1 cellular context compared by ENCODE assay signal in the genomic region with DNA sequence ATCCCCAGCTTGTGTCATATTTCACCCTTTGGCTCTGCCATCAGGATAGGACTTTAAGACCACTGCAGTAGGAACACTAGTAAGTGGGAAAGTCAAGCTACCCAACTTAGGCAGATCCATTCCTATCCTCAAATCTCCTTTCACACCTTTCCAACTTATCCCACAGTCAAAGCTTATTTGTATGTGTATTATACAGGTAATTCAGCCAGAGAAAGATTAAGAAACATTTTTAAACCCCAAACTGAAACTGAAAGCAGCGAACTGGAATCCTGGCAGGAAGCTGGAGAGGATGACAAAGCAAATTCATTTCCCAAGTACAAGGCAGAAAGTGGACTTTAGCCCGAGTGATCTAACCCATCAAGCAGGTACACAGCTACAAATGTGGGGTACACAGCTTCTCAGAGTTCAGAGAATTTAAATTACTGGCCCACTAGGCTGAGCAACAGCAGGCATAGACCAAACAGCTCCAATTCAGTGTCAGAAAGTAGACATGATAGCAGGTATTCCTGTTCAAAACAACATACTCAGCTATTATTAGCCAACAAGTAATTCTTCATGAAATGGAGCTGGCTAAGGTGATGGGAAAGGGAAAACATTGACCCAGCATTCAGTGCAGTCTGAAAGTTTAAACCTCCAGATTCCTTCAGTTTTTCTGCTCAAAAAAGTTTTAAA.
TF ChIP-seq lines count a peak whose summit lies in the region.

No MANE protein-coding gene starts in this region.

TF ChIP-seq in HepG2, 621 proteins besides CTCF, POLR2A, EP300 and RAD21 (continued from another document):
- TF ChIP-seq ZNF460 (CRISPR knock-in tag; IDR thresholded peaks at IDR 0.05; ENCODE audit: borderline replicate concordance) (no peak), ZSCAN30 (CRISPR knock-in tag; IDR thresholded peaks at IDR 0.05) (no peak), ZNF124 (CRISPR knock-in tag; IDR thresholded peaks at IDR 0.05) (0 out of 2 replicates have a peak, but pooled peaks have one; percentile 61), FOXA3 (CRISPR knock-in tag; IDR thresholded peaks at IDR 0.05) (peak; percentile 79; the same call in 1 of the 2 replicates), ZBTB7B (CRISPR knock-in tag; IDR thresholded peaks at IDR 0.05) (no peak), REST (IDR thresholded peaks at IDR 0.05; ENCODE audit: borderline replicate concordance in 1 of 2, low read depth in 1 of 2, low read length in 2 of 2) (0 out of 4 replicates have a peak, but pooled peaks of 1 of the 2 experiments have one; percentile 51), TOE1 (CRISPR knock-in tag; IDR thresholded peaks at IDR 0.05) (no peak), EZH2 (conservative IDR thresholded peaks at IDR 0.05; ENCODE audit: low read depth, low read length) (no peak), ZNF260 (CRISPR knock-in tag; IDR thresholded peaks at IDR 0.05; ENCODE audit: borderline replicate concordance, low read depth) (no peak), ZNF720 (CRISPR knock-in tag; IDR thresholded peaks at IDR 0.05) (no peak), KAT8 (CRISPR knock-in tag; IDR thresholded peaks at IDR 0.05) (peak; percentile 83), SAP130 (CRISPR knock-in tag; IDR thresholded peaks at IDR 0.05; ENCODE audit: low read depth) (peak; percentile 92), KLF13 (CRISPR knock-in tag; IDR thresholded peaks at IDR 0.05) (no peak), FOXA1 (IDR thresholded peaks at IDR 0.05) (no peak), FOXA1 (CRISPR knock-in tag; IDR thresholded peaks at IDR 0.05) (peak; percentile 70), ZNF556 (CRISPR knock-in tag; IDR thresholded peaks at IDR 0.05; ENCODE audit: borderline replicate concordance) (no peak), ZNF274 (CRISPR knock-in tag; IDR thresholded peaks at IDR 0.05) (no peak), MED13 (CRISPR knock-in tag; IDR thresholded peaks at IDR 0.05) (no peak), HOXD1 (CRISPR knock-in tag; IDR thresholded peaks at IDR 0.05) (no peak), EEA1 (CRISPR knock-in tag; IDR thresholded peaks at IDR 0.05; ENCODE audit: borderline replicate concordance) (no peak), ATM (IDR thresholded peaks at IDR 0.05; ENCODE audit: borderline replicate concordance) (no peak), U2AF2 (IDR thresholded peaks at IDR 0.05; ENCODE audit: low read depth, low read length) (no peak), MXD3 (CRISPR knock-in tag; IDR thresholded peaks at IDR 0.05) (no peak)
- TF ChIP-seq, protein P1, sequence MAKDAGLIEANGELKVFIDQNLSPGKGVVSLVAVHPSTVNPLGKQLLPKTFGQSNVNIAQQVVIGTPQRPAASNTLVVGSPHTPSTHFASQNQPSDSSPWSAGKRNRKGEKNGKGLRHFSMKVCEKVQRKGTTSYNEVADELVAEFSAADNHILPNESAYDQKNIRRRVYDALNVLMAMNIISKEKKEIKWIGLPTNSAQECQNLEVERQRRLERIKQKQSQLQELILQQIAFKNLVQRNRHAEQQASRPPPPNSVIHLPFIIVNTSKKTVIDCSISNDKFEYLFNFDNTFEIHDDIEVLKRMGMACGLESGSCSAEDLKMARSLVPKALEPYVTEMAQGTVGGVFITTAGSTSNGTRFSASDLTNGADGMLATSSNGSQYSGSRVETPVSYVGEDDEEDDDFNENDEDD (CRISPR knock-in tag; IDR thresholded peaks at IDR 0.05; ENCODE audit: borderline replicate concordance) = no peak
